8 cellular contexts compared by ENCODE assay signal in the genomic region with DNA sequence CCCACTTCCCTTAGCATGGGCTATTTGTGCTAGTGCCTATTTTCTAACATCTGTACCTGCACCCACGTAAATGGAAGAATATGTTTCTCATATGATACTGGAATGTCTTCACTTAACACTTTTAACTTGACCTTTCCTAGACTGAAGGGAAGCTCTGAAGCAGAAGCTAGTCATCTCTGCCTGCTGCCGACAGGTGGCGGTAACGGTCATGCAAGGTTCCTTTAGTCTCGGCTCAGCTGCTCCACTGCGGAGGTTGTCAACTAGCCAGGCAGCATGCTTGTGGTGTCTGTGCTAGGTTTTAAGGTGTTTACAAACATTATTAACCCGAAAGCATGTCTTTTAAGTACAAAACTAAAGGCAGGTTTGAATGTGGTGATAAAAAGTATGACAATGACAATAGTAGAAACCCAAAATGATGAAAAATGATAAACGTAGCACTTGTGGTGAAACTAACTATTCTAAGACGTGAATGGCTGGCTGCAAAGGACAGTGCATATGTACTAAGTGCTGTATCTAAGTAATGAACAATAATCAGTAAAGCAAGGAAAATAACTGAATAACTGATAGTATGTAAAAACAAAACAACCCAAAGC.
DNase-seq lines count a peak whose midpoint lies in the region; ATAC-seq and TF ChIP-seq lines count a peak whose summit lies in the region.

No MANE protein-coding gene starts in this region.

- peak; percentile 77 for ATAC-seq in GM21717 (IDR thresholded peaks at IDR 0.05; ENCODE audit: unreplicated experiment)

- TF ChIP-seq EP300 in Ishikawa (IDR thresholded peaks at IDR 0.05; ENCODE audit: borderline replicate concordance), result no peak

- peak; percentile 76 for DNase-seq in Daoy (ENCODE audit: low read depth)
- peak; percentile 73 for DNase-seq in OCI-M1 (lab: John Stamatoyannopoulos, UW)
- DNase-seq in activated T-helper 1 cell treated with anti-CD3 and anti-CD28 coated beads, Interleukin-2, amount 50 U/mL, for 16 hours (ENCODE audit: low read depth in 1 of 2, low spot score in 1 of 2), result peak; percentile 3 to 6
- DNase-seq in head of caudate nucleus, result peak; percentile 64 to 92 (median 80)
- peak; percentile 78 for DNase-seq in pons (ENCODE audit: low spot score)
- no peak for DNase-seq in GF-D8 (lab: John Stamatoyannopoulos, UW)

- intact Hi-C loops in head of caudate nucleus (cut with DNase I), result no loop called here

- TF ChIP-seq RAD21 in Ishikawa (IDR thresholded peaks at IDR 0.05; ENCODE audit: low read depth), result peak; percentile 86

TF ChIP-seq in Ishikawa, 13 proteins besides CTCF, POLR2A, EP300 and RAD21:
- no peak for TF ChIP-seq CREB1 (IDR thresholded peaks at IDR 0.05; ENCODE audit: low read depth)
- no peak for TF ChIP-seq TEAD4 (IDR thresholded peaks at IDR 0.05)
- TF ChIP-seq, protein P1, sequence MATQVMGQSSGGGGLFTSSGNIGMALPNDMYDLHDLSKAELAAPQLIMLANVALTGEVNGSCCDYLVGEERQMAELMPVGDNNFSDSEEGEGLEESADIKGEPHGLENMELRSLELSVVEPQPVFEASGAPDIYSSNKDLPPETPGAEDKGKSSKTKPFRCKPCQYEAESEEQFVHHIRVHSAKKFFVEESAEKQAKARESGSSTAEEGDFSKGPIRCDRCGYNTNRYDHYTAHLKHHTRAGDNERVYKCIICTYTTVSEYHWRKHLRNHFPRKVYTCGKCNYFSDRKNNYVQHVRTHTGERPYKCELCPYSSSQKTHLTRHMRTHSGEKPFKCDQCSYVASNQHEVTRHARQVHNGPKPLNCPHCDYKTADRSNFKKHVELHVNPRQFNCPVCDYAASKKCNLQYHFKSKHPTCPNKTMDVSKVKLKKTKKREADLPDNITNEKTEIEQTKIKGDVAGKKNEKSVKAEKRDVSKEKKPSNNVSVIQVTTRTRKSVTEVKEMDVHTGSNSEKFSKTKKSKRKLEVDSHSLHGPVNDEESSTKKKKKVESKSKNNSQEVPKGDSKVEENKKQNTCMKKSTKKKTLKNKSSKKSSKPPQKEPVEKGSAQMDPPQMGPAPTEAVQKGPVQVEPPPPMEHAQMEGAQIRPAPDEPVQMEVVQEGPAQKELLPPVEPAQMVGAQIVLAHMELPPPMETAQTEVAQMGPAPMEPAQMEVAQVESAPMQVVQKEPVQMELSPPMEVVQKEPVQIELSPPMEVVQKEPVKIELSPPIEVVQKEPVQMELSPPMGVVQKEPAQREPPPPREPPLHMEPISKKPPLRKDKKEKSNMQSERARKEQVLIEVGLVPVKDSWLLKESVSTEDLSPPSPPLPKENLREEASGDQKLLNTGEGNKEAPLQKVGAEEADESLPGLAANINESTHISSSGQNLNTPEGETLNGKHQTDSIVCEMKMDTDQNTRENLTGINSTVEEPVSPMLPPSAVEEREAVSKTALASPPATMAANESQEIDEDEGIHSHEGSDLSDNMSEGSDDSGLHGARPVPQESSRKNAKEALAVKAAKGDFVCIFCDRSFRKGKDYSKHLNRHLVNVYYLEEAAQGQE (IDR thresholded peaks at IDR 0.05; ENCODE audit: low read depth), result no peak
- TF ChIP-seq, protein P2, sequence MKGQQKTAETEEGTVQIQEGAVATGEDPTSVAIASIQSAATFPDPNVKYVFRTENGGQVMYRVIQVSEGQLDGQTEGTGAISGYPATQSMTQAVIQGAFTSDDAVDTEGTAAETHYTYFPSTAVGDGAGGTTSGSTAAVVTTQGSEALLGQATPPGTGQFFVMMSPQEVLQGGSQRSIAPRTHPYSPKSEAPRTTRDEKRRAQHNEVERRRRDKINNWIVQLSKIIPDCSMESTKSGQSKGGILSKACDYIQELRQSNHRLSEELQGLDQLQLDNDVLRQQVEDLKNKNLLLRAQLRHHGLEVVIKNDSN (IDR thresholded peaks at IDR 0.05), result no peak
- no peak for TF ChIP-seq NFIC (IDR thresholded peaks at IDR 0.05)
- TF ChIP-seq CEBPB (IDR thresholded peaks at IDR 0.05), result no peak
- TF ChIP-seq FOXM1 (IDR thresholded peaks at IDR 0.05; ENCODE audit: borderline replicate concordance, low read depth), result no peak
- TF ChIP-seq TCF12 (IDR thresholded peaks at IDR 0.05; ENCODE audit: low read depth), result no peak
- no peak for TF ChIP-seq ZBTB7A (IDR thresholded peaks at IDR 0.05; ENCODE audit: low read depth)
- TF ChIP-seq EGR1 (IDR thresholded peaks at IDR 0.05), result no peak
- TF ChIP-seq, protein P3, sequence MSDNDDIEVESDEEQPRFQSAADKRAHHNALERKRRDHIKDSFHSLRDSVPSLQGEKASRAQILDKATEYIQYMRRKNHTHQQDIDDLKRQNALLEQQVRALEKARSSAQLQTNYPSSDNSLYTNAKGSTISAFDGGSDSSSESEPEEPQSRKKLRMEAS (IDR thresholded peaks at IDR 0.05), result no peak
- no peak for TF ChIP-seq TAF1 (IDR thresholded peaks at IDR 0.05; ENCODE audit: low read depth)
- no peak for TF ChIP-seq YY1 (IDR thresholded peaks at IDR 0.05; ENCODE audit: low read depth)
TF ChIP-seq in Ishikawa: peak in this region for 0.
